14 cellular contexts compared by ENCODE assay signal in the genomic region with DNA sequence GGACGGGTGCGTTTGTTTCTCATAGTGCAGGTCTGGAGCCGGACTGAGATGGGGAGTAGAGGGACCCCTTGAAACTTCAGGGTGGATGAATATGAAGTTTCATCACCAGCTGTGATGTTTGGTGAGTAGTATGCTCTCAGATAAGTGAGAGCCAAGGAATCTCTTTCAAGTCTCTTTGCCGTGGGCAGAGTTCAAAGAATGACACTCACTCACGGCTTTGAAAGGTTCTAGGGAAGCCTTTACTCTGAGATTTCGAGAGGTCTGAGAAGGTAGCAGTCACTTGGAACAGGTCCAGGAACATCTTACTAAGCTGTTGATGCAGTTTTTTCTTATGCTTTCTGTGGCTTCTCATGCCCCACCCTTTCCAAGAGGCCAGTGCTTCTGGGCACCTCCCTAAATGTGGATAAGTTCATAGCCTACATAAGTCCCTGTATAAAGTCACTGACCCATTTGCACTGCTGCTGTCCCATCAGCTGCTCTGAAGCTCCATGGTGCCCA. TPM values are rescaled to one million over a fixed set of nuclear protein-coding genes. Genes with fewer than 3 reads are reported as not detected.
A peak's percentile ranks its signal among the peaks of the same experiment; 100 is the strongest.
DNase-seq lines count a peak whose midpoint lies in the region; ATAC-seq and TF ChIP-seq lines count a peak whose summit lies in the region.
"Had no signal": no experiment of that assay in that cellular context is flagged by ENCODE, and none has a peak within 500 bp of the region (broad histone marks: within the 10 kb centered on the region; RNA-seq: fewer than 3 reads in every experiment).

A gene (plus strand): TSS at position 448 of the 498 bp plus-strand sequence. CDS start 41 bp downstream, at position 489.

- DNase-seq in GM23248: peak; percentile 39
- peak; percentile 78 for DNase-seq in HT-29 (ENCODE audit: low spot score)
- peak; percentile 2 for DNase-seq in astrocyte of the spinal cord (ENCODE audit: low read depth, low spot score)
- DNase-seq in mesothelial cell of epicardium (ENCODE audit: low spot score in 2 of 2, unreplicated experiment in 2 of 2): no peak
- no peak for DNase-seq in NCI-H524 (lab: John Stamatoyannopoulos, UW)
- no peak for DNase-seq in testis
- DNase-seq: NCI-H2029, NCI-H774 had no signal

- H3K27me3 Mint-ChIP-seq in mesothelial cell of epicardium (ENCODE audit: low read depth): no peaks in the 10 kb centered on the region

- no peaks in the 10 kb centered on the region for H3K9me2 ChIP-seq in GM23248 (ENCODE audit: insufficient read depth)

- no peak within 1 kb of the TSS for H3K9ac ChIP-seq in GM23248
- H3K9ac ChIP-seq: BLaER1 had no signal

- TF ChIP-seq CTCF in astrocyte of the spinal cord (IDR thresholded peaks at IDR 0.05; ENCODE audit: low read depth, low read length) (no peak), mesothelial cell of epicardium (IDR thresholded peaks at IDR 0.05; ENCODE audit: unreplicated experiment) (no peak), testis (IDR thresholded peaks at IDR 0.05) (no peak)

- H3K4me1 ChIP-seq in GM23248 (ENCODE audit: insufficient read depth) (no peaks in the 10 kb centered on the region), testis (no peaks in the 10 kb centered on the region)
- H3K4me1 ChIP-seq: BLaER1 had no signal

- H3K27ac Mint-ChIP-seq in mesothelial cell of epicardium: peak within 1 kb of the TSS; percentile 35

- peaks cover 28% of the 10 kb centered on the region for H3K4me1 Mint-ChIP-seq in mesothelial cell of epicardium

- H3K27me3 ChIP-seq in GM23248 (replicated peaks; ENCODE audit: insufficient read depth) (peaks cover 52% of the 10 kb centered on the region), testis (no peaks in the 10 kb centered on the region)
- H3K27me3 ChIP-seq: BLaER1 had no signal

- 46 to 54% methylated on average over 6 of the region's 6 CpGs for WGBS in GM23248 (ENCODE audit: low coverage in 1 of 2, low lambda C conversion rate in 2 of 2, missing lambda C conversion rate in 2 of 2), 2 experiments
- WGBS in testis, 2 donors: 65 to 67% methylated on average over 6 of the region's 6 CpGs

- no peak for TF ChIP-seq POLR2A in testis (IDR thresholded peaks at IDR 0.05)

- H3K9me3 ChIP-seq in GM23248 (ENCODE audit: low read depth): no peaks in the 10 kb centered on the region
- no peaks in the 10 kb centered on the region for H3K9me3 ChIP-seq in testis
- H3K9me3 ChIP-seq: BLaER1 had no signal

- no peaks in the 10 kb centered on the region for H3K9me3 Mint-ChIP-seq in mesothelial cell of epicardium

- H4K20me1 ChIP-seq in GM23248 (ENCODE audit: insufficient read depth): no peaks in the 10 kb centered on the region
- H4K20me1 ChIP-seq: BLaER1 had no signal

- H3K4me3 Mint-ChIP-seq in mesothelial cell of epicardium: no peak within 1 kb of the TSS

- no peaks in the 10 kb centered on the region for H3K36me3 ChIP-seq in GM23248 (ENCODE audit: low read depth)
- H3K36me3 ChIP-seq in testis (ENCODE audit: low read depth, missing control alignments): no peaks in the 10 kb centered on the region
- H3K36me3 ChIP-seq: BLaER1 had no signal

- ATAC-seq in HG02759 (IDR thresholded peaks at IDR 0.05; ENCODE audit: unreplicated experiment) (no peak), GM18861 (IDR thresholded peaks at IDR 0.05; ENCODE audit: unreplicated experiment) (no peak)

- in situ Hi-C loops in GM23248 (cut with MboI) (no loop called here), astrocyte of the spinal cord (cut with HindIII; ENCODE audit: low sequenced_read_pairs) (no loop called here)

- no peaks in the 10 kb centered on the region for H3K79me2 ChIP-seq in GM23248 (ENCODE audit: insufficient read depth)

- H3K36me3 Mint-ChIP-seq in mesothelial cell of epicardium: no peaks in the 10 kb centered on the region

- H3K4me3 ChIP-seq in GM23248: no peak within 1 kb of the TSS
- no peak within 1 kb of the TSS for H3K4me3 ChIP-seq in astrocyte of the spinal cord (ENCODE audit: low read depth, low read length)
- no peak within 1 kb of the TSS for H3K4me3 ChIP-seq in testis
- H3K4me3 ChIP-seq: BLaER1 had no signal

- intact Hi-C loops in testis (cut with DNase I; ENCODE audit: low total_unique reads): no loop called here

- H3K27ac ChIP-seq in GM23248 (no peak within 1 kb of the TSS), testis (no peak within 1 kb of the TSS)
- H3K27ac ChIP-seq: BLaER1 had no signal

- H3K4me2 ChIP-seq in GM23248 (ENCODE audit: unreplicated experiment): no peak within 1 kb of the TSS
- H3K4me2 ChIP-seq: BLaER1 had no signal

- no peak within 1 kb of the TSS for H2AFZ ChIP-seq in GM23248

- no peaks in the 10 kb centered on the region for H3F3A ChIP-seq in GM23248 (ENCODE audit: insufficient read depth)

RNA-seq across cellular contexts. Expression of the gene that starts here (rescaled TPM):
- total RNA-seq in GM23248 (2014; rRNA removed; shearing (Covaris generic)): not detected in 2 replicates
- polyA plus RNA-seq in GM23248 (2016; fragmentation: Nextera tagmentation; extraction: Ambion mirVana): not detected in 2 replicates
- total RNA-seq in HT-29 (2014; rRNA removed; shearing (Covaris generic)): 1.1 and 1.6 TPM in 2 replicates
- 2.0 to 3.7 TPM (median 3.7 TPM) in 3 replicates for total RNA-seq in mesothelial cell of epicardium
- total RNA-seq in testis: 1 to 10 TPM; 7.2 to 7.6 TPM
- 8.0 TPM for polyA plus RNA-seq in testis (ENCODE audit: insufficient read depth, low read depth, low replicate concordance)
- total RNA-seq: epithelial cell of proximal tubule, LHCN-M2, ureter had no signal

Comparison
In these comparisons a context has a peak if more than half of its experiments do, and no peak if none do; other contexts are left out.
1. Peak in DNase-seq in GM23248; RNA of the gene not detected or under 1 TPM.
2. DNase-seq: peak in HT-29 (single experiment) and astrocyte of the spinal cord (single experiment); none in mesothelial cell of epicardium (0 of 2), NCI-H524 (0 of 2) and testis (single experiment).